Comparison of ENCODE assay signal across 9 cellular contexts in genomic region chr19:850221-850978, GRCh38. TPM values are rescaled to one million over a fixed set of nuclear protein-coding genes. Genes with fewer than 3 reads are reported as not detected.
DNase-seq lines count a peak whose midpoint lies in the region.
"Had no signal": no experiment of that assay in that cellular context is flagged by ENCODE, and none has a peak within 500 bp of the region (broad histone marks: within the 10 kb centered on the region; RNA-seq: fewer than 3 reads in every experiment).

No MANE protein-coding gene starts in this region.

- DNase-seq in ELF-1 (ENCODE audit: low read depth, low spot score) (peak; percentile 94), NCI-H460 (ENCODE audit: extremely low read depth, low read depth) (peak; percentile 71), dedifferentiated amniotic fluid mesenchymal stem cell (ENCODE audit: extremely low spot score) (peak; percentile 89), mesenteric fat pad (ENCODE audit: low spot score) (peak; percentile 96), activated gamma-delta T cell treated with Interleukin-2 at 50 U/mL for 16 hours (no peak)
- DNase-seq in effector CD4-positive, alpha-beta T cell = no peak
- DNase-seq in central memory CD4-positive, alpha-beta T cell = no peak
- DNase-seq in activated CD4-positive, alpha-beta T cell treated with anti-CD3 and anti-CD28 coated beads, Interleukin-2, amount 50 U/mL, for 1 hour = no peak

RNA-seq across cellular contexts. Expression of gene ELANE, which starts 1.7 kb away (rescaled TPM):
- 0.40 TPM in 1 of 2 replicates, not detected in the other for total RNA-seq in NCI-H460 (2014; rRNA removed; shearing (Covaris generic))
- 0.15 and 1.1 TPM in 2 replicates for polyA plus RNA-seq in NCI-H460 (2014; cell fraction: nucleus; rRNA removed)
- total RNA-seq in mesenteric fat pad = 1.3 TPM
- total RNA-seq: glomerular endothelial cell had no signal

RNA-seq across cellular contexts. Expression of gene CFD, which starts 9.1 kb away (rescaled TPM):
- 9.2 and 14.1 TPM in 2 replicates for total RNA-seq in NCI-H460 (2014; rRNA removed; shearing (Covaris generic))
- polyA plus RNA-seq in NCI-H460 (2014; cell fraction: nucleus; rRNA removed) = 14.1 and 32.7 TPM in 2 replicates
- total RNA-seq in mesenteric fat pad = 1,010 TPM

RNA-seq across cellular contexts. Expression of gene PRTN3, which starts 9.6 kb away (rescaled TPM):
- 0.50 and 1.4 TPM in 2 replicates for total RNA-seq in NCI-H460 (2014; rRNA removed; shearing (Covaris generic))
- polyA plus RNA-seq in NCI-H460 (2014; cell fraction: nucleus; rRNA removed) = not detected in 2 replicates
- 0.32 TPM for total RNA-seq in mesenteric fat pad
- total RNA-seq: glomerular endothelial cell had no signal

RNA-seq across cellular contexts. Expression of gene AZU1, which starts 22.8 kb away (rescaled TPM):
- total RNA-seq in NCI-H460 (2014; rRNA removed; shearing (Covaris generic)) = 0.35 TPM in 1 of 2 replicates, not detected in the other
- polyA plus RNA-seq in NCI-H460 (2014; cell fraction: nucleus; rRNA removed) = 1.3 TPM in 1 of 2 replicates, not detected in the other
- total RNA-seq in mesenteric fat pad = 0.39 TPM
- total RNA-seq: glomerular endothelial cell had no signal

RNA-seq across cellular contexts. Expression of gene PLPPR3, which starts 28.6 kb away (rescaled TPM):
- total RNA-seq in NCI-H460 (2014; rRNA removed; shearing (Covaris generic)) = 2.6 and 3.0 TPM in 2 replicates
- 1.4 and 1.7 TPM in 2 replicates for polyA plus RNA-seq in NCI-H460 (2014; cell fraction: nucleus; rRNA removed)
- total RNA-seq in mesenteric fat pad = not detected

Comparison
In these comparisons a context has a peak if more than half of its experiments do, and no peak if none do; other contexts are left out.
1. DNase-seq: peak in ELF-1 (single experiment), NCI-H460 (single experiment), dedifferentiated amniotic fluid mesenchymal stem cell (single experiment) and mesenteric fat pad (single experiment); none in effector CD4-positive, alpha-beta T cell (single experiment), activated gamma-delta T cell treated with Interleukin-2 at 50 U/mL for 16 hours (single experiment), central memory CD4-positive, alpha-beta T cell (single experiment) and activated CD4-positive, alpha-beta T cell treated with anti-CD3 and anti-CD28 coated beads, Interleukin-2, amount 50 U/mL, for 1 hour (single experiment).
2. RNA of gene CFD, which starts 9.1 kb away (total RNA-seq): 1,010 TPM in mesenteric fat pad (single experiment); 9.2 to 14.1 TPM in NCI-H460; every median in the first group is over 10 times any median in the second.